ENCODE assay signal across 26 cellular contexts in the genomic region with DNA sequence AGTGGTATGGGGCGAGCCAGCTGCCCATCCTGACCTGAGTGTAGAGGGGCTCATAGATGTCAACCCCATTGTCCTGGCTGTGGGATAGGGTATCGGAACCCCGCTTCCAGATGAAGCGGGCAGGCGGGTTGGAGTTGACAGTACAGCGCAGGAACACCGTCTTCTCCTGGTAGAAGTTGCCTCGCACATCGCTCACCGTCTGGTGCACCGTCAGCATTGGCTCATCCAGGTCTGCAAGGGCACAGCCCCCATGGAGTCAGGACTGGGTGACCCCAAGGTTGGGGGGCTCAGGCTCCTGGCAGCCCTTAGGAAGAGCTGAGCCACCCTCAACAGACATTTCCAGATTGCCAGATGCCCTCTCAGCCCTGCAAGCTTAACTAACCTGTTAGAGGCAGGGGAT.
"Had no signal": no experiment of that assay in that cellular context is flagged by ENCODE, and none has a peak within 500 bp of the region (broad histone marks: within the 10 kb centered on the region; RNA-seq: fewer than 3 reads in every experiment).

No MANE protein-coding gene starts in this region.

- DNase-seq: cerebellar nuclear complex; colonic mucosa; cortex of kidney; effector CD8-positive, alpha-beta T cell; effector memory CD8-positive, alpha-beta T cell; endodermal cell; erythroblast; esophagus squamous epithelium; foreskin fibroblast; foreskin melanocyte; gastrocnemius medialis; heart left ventricle; hypothalamus; immature natural killer cell; islet precursor cell; kidney; left cardiac atrium; left lung; left ventricle myocardium superior; lower lobe of right lung; mesenchymal stem cell; mucosa of descending colon had no signal

- FAIRE-seq: endometrium, kidney had no signal

- ATAC-seq: effector memory CD8-positive, alpha-beta T cell; esophagus mucosa; gastrocnemius medialis; heart left ventricle; left cardiac atrium; left lung; left ventricle myocardium superior; lower lobe of right lung; mucosa of descending colon had no signal

- H3K27ac Mint-ChIP-seq: dendritic cell treated with granulocyte-macrophage colony-stimulating factor and Interleukin-4, amounts not matched to agents 40 ng/mL and 50 ng/mL, for 4 days; endodermal cell; mesothelial cell of epicardium had no signal

- H3K4me1 Mint-ChIP-seq: immature natural killer cell had no signal

- H3K4me3 Mint-ChIP-seq: dendritic cell treated with granulocyte-macrophage colony-stimulating factor and Interleukin-4, amounts not matched to agents 40 ng/mL and 50 ng/mL, for 4 days; effector memory CD8-positive, alpha-beta T cell; endodermal cell; immature natural killer cell; mesothelial cell of epicardium had no signal
